ENCODE assay signal across 9 cellular contexts in the genomic region with DNA sequence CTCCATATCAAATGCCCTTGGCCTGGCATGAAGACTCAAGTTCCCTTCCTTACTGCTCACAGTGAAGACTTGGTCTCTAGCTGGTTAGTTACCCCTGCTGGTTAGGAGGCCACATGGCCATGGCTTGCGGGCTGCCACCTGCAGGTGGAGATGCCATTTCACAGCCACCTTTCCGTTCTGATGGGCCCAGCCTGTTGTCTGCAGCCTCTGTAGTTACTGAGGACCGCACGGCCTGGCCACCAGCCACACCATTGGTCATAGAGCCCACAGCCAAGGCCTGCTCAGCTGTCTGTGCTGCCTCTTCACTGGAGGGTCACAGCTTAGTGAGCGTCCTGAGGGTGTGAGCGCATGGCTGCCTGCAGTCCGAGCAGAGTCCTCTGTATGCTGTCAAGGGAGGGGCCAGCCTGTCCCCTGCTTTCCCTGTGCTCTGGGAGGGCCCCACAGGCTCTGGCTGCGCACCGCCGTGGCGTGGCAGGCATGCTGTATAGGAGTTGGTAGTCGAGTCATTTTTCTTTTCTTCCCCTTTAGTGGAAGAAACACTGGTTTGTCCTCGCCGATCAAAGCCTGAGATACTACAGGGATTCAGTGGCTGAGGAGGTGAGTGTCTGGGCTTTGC. TPM values are rescaled to one million over a fixed set of nuclear protein-coding genes. Genes with fewer than 3 reads are reported as not detected.
DNase-seq lines count a peak whose midpoint lies in the region; ATAC-seq and TF ChIP-seq lines count a peak whose summit lies in the region.
"Had no signal": no experiment of that assay in that cellular context is flagged by ENCODE, and none has a peak within 500 bp of the region (broad histone marks: within the 10 kb centered on the region; RNA-seq: fewer than 3 reads in every experiment).

No MANE protein-coding gene starts in this region.

- peaks cover 32% of the 10 kb centered on the region for H3K36me3 Mint-ChIP-seq in HFFc6 (ENCODE audit: low read depth)
- peaks cover 15% of the 10 kb centered on the region for H3K36me3 Mint-ChIP-seq in activated CD8-positive, alpha-beta T cell treated with anti-CD3 and anti-CD28 coated beads for 36 hours (ENCODE audit: low read depth)

- no peak for TF ChIP-seq POLR2A in sigmoid colon (IDR thresholded peaks at IDR 0.05)

- intact Hi-C loops in activated CD8-positive, alpha-beta T cell treated with anti-CD3 and anti-CD28 coated beads for 36 hours (cut with micrococcal nuclease): no loop called here
- intact Hi-C loops in left colon (cut with DNase I, micrococcal nuclease) (no loop called here), sigmoid colon (cut with DNase I) (loop anchor here (10.0 kb wide), 1 partner anchor 158 kb away; a partner anchor contains a TSS)

- peaks cover 4 to 61% (median 48%) of the 10 kb centered on the region in 11 experiments; a peak in 17 of 22 replicates for H4K20me1 ChIP-seq in BLaER1 treated with 17β-estradiol and CSF1 and Interleukin-3, amounts not matched to agents 10 nM and 100 nM

- peak overlapping the region in 7 of 11 experiments; percentile 36 to 76 (median 61); a peak in 10 of 22 replicates for H3K27ac ChIP-seq in BLaER1 treated with 17β-estradiol and CSF1 and Interleukin-3, amounts not matched to agents 10 nM and 100 nM
- H3K27ac ChIP-seq in sigmoid colon: no peak overlapping the region

- DNase-seq in HFFc6 (no peak), left colon (peak in 1 of 2 donors; percentile 36), NOMO-1 treated with dmso at 0.1 percent for 144 hours (lab: John Stamatoyannopoulos, UW; ENCODE audit: unreplicated experiment) (no peak), sigmoid colon (no peak)
- peak; percentile 46 for DNase-seq in activated CD8-positive, alpha-beta T cell treated with anti-CD3 and anti-CD28 coated beads for 36 hours
- DNase-seq: heart left ventricle had no signal

- H3K9ac ChIP-seq in BLaER1 treated with 17β-estradiol and CSF1 and Interleukin-3, amounts not matched to agents 10 nM and 100 nM: peak overlapping the region in 4 of 11 experiments; percentile 61 to 70 (median 64); a peak in 6 of 22 replicates

- peaks cover 48 to 91% (median 87%) of the 10 kb centered on the region in 10 experiments for H3K4me1 ChIP-seq in BLaER1 treated with 17β-estradiol and CSF1 and Interleukin-3, amounts not matched to agents 10 nM and 100 nM
- peaks cover 0 to 19% (median 19%) of the 10 kb centered on the region in 4 donors for H3K4me1 ChIP-seq in sigmoid colon

- peaks cover 35 to 97% (median 86%) of the 10 kb centered on the region in 11 experiments for H3K36me3 ChIP-seq in BLaER1 treated with 17β-estradiol and CSF1 and Interleukin-3, amounts not matched to agents 10 nM and 100 nM
- H3K36me3 ChIP-seq in sigmoid colon: peaks cover 27 to 86% (median 35%) of the 10 kb centered on the region in 4 donors

- H3K9me3 ChIP-seq in BLaER1 treated with 17β-estradiol and CSF1 and Interleukin-3, amounts not matched to agents 10 nM and 100 nM (replicated peaks in 1 of 11): no peaks in the 10 kb centered on the region
- H3K9me3 ChIP-seq in sigmoid colon: no peaks in the 10 kb centered on the region
- H3K9me3 ChIP-seq: heart left ventricle had no signal

- no peaks in the 10 kb centered on the region for H3K27me3 ChIP-seq in BLaER1 treated with 17β-estradiol and CSF1 and Interleukin-3, amounts not matched to agents 10 nM and 100 nM
- no peaks in the 10 kb centered on the region for H3K27me3 ChIP-seq in sigmoid colon
- H3K27me3 ChIP-seq: heart left ventricle had no signal

- POLR2A ChIA-PET in activated CD8-positive, alpha-beta T cell treated with anti-CD3 and anti-CD28 coated beads for 36 hours (lab: Charles Lee): no interaction called here

- peak; percentile 62 for ATAC-seq in activated CD8-positive, alpha-beta T cell treated with anti-CD3 and anti-CD28 coated beads for 36 hours
- ATAC-seq in left colon: peak; percentile 76
- ATAC-seq in HG03442 (IDR thresholded peaks at IDR 0.05; ENCODE audit: unreplicated experiment): no peak
- no peak for ATAC-seq in HG02588 (IDR thresholded peaks at IDR 0.05; ENCODE audit: unreplicated experiment)

- 83 to 89% methylated on average over 14 of the region's 14 CpGs for WGBS in sigmoid colon, 2 donors

- peak overlapping the region in 8 of 11 experiments; percentile 82 to 96 (median 85); a peak in 17 of 22 replicates for H3K4me2 ChIP-seq in BLaER1 treated with 17β-estradiol and CSF1 and Interleukin-3, amounts not matched to agents 10 nM and 100 nM

- peaks cover 3% of the 10 kb centered on the region; the same call in 1 of the 2 replicates for H3K27me3 Mint-ChIP-seq in HFFc6 (ENCODE audit: insufficient read depth)
- H3K27me3 Mint-ChIP-seq in activated CD8-positive, alpha-beta T cell treated with anti-CD3 and anti-CD28 coated beads for 36 hours: no peaks in the 10 kb centered on the region

- no peak overlapping the region for H3K4me3 ChIP-seq in BLaER1 treated with 17β-estradiol and CSF1 and Interleukin-3, amounts not matched to agents 10 nM and 100 nM
- no peak overlapping the region for H3K4me3 ChIP-seq in sigmoid colon
- H3K4me3 ChIP-seq: heart left ventricle had no signal

- H3K4me3 Mint-ChIP-seq in HFFc6: no peak overlapping the region
- H3K4me3 Mint-ChIP-seq in activated CD8-positive, alpha-beta T cell treated with anti-CD3 and anti-CD28 coated beads for 36 hours: no peak overlapping the region

- TF ChIP-seq EP300 in sigmoid colon (IDR thresholded peaks at IDR 0.05): no peak

- CTCF ChIA-PET in activated CD8-positive, alpha-beta T cell treated with anti-CD3 and anti-CD28 coated beads for 36 hours (lab: Charles Lee): interaction anchor here (0.9 to 1.6 kb wide), 3 partner anchors 22 to 155 kb away, joined by 3 read pairs; no protein-coding TSS in a partner anchor

- TF ChIP-seq CTCF in HFFc6 (IDR thresholded peaks at IDR 0.05): peak; percentile 55
- TF ChIP-seq CTCF in activated CD8-positive, alpha-beta T cell treated with anti-CD3 and anti-CD28 coated beads for 36 hours (IDR thresholded peaks at IDR 0.05): peak; percentile 48
- TF ChIP-seq CTCF in sigmoid colon (IDR thresholded peaks at IDR 0.05): no peak

- no peaks in the 10 kb centered on the region for H3K9me3 Mint-ChIP-seq in HFFc6
- no peaks in the 10 kb centered on the region for H3K9me3 Mint-ChIP-seq in activated CD8-positive, alpha-beta T cell treated with anti-CD3 and anti-CD28 coated beads for 36 hours

- H3K27ac Mint-ChIP-seq in HFFc6: peak overlapping the region; percentile 40
- H3K27ac Mint-ChIP-seq in activated CD8-positive, alpha-beta T cell treated with anti-CD3 and anti-CD28 coated beads for 36 hours: peak overlapping the region; percentile 3

- peaks cover 44% of the 10 kb centered on the region for H3K4me1 Mint-ChIP-seq in HFFc6 (ENCODE audit: low read depth)
- H3K4me1 Mint-ChIP-seq in activated CD8-positive, alpha-beta T cell treated with anti-CD3 and anti-CD28 coated beads for 36 hours (ENCODE audit: low read depth): peaks cover 11% of the 10 kb centered on the region

RNA-seq across cellular contexts. Expression of a gene that starts 59.2 kb away (rescaled TPM):
- 1 to 10 TPM; 1.7 to 3.6 (median 2.3) TPM for total RNA-seq in HFFc6 (2021; fragmentation: NEBNext Ultra II Directional; extraction: Animal tissue kit (Norgen Biotek cat#: 25700))
- total RNA-seq in activated CD8-positive, alpha-beta T cell treated with anti-CD3 and anti-CD28 coated beads for 36 hours: 1 to 10 TPM; 6.1 to 6.2 TPM
- total RNA-seq in left colon: 1 to 10 TPM in 1 of 2 donors, under 1 TPM in 1; 0.98 to 1.3 TPM
- total RNA-seq in sigmoid colon: 10 to 100 TPM in 2 of 4 donors, 1 to 10 TPM in 2; 7.7 to 15.3 (median 10.2) TPM
- polyA plus RNA-seq in sigmoid colon: 1 to 10 TPM in 2 of 3 donors, not detected in 1; 1.2 to 2.8 TPM

Comparison
In these comparisons a context has a peak if more than half of its experiments do, and no peak if none do; other contexts are left out.
1. H3K27ac ChIP-seq: peak in BLaER1 treated with 17β-estradiol and CSF1 and Interleukin-3, amounts not matched to agents 10 nM and 100 nM (7 of 11); none in sigmoid colon (0 of 4).
2. CTCF ChIP-seq: peak in HFFc6 (single experiment) and activated CD8-positive, alpha-beta T cell treated with anti-CD3 and anti-CD28 coated beads for 36 hours (single experiment); none in sigmoid colon (0 of 4).
3. ATAC-seq: peak in activated CD8-positive, alpha-beta T cell treated with anti-CD3 and anti-CD28 coated beads for 36 hours (single experiment) and left colon (single experiment); none in HG03442 (single experiment) and HG02588 (single experiment).